In genomic region chr17:75927286-75927922, GRCh38 we compare ENCODE assay signal across 8 cellular contexts. TPM values are rescaled to one million over a fixed set of nuclear protein-coding genes. Genes with fewer than 3 reads are reported as not detected.
A peak's percentile ranks its signal among the peaks of the same experiment; 100 is the strongest.
DNase-seq lines count a peak whose midpoint lies in the region; ATAC-seq, FAIRE-seq and TF ChIP-seq lines count a peak whose summit lies in the region.

No MANE protein-coding gene starts in this region.

- intact Hi-C loops in kidney (cut with DNase I), result no loop called here

- ATAC-seq in HG02571 (IDR thresholded peaks at IDR 0.05; ENCODE audit: unreplicated experiment), result no peak

- peaks cover 3 to 5% of the 10 kb centered on the region in 2 donors for H3K36me3 ChIP-seq in kidney (ENCODE audit: control insufficient read depth in 1 of 2, insufficient read depth in 2 of 2, low read length in 2 of 2)

- no peak overlapping the region for H3K27ac ChIP-seq in kidney (ENCODE audit: low read depth in 2 of 2, low read length in 2 of 2)

- H3K9me3 ChIP-seq in kidney (ENCODE audit: control insufficient read depth in 1 of 2, low read length in 2 of 2), result no peaks in the 10 kb centered on the region

- DNase-seq in EH (ENCODE audit: low read depth), result peak; percentile 25
- peak; percentile 88 for DNase-seq in HuH-7 (ENCODE audit: low spot score)
- DNase-seq in cerebellar cortex (ENCODE audit: low spot score), result peak; percentile 26
- peak; percentile 15 for DNase-seq in myocyte (ENCODE audit: low read depth)
- DNase-seq in amygdala (lab: John Stamatoyannopoulos, UW), result no peak
- DNase-seq in anterior cingulate cortex (lab: John Stamatoyannopoulos, UW), result no peak
- DNase-seq in kidney, result no peak

- H3K9ac ChIP-seq in kidney (ENCODE audit: low read length in 2 of 2), result no peak overlapping the region

- no peak overlapping the region for H3K4me3 ChIP-seq in kidney (ENCODE audit: low read length in 2 of 2)

- no peak for TF ChIP-seq CTCF in kidney (IDR thresholded peaks at IDR 0.05; ENCODE audit: borderline replicate concordance, extremely low read depth, insufficient read depth)

- FAIRE-seq in kidney (lab: Jason Lieb, UNC), result no peak

- H3K4me1 ChIP-seq in kidney (ENCODE audit: control insufficient read depth in 1 of 2, insufficient read depth in 1 of 2, low read depth in 1 of 2, low read length in 2 of 2), result peaks cover 0 to 7% of the 10 kb centered on the region in 2 donors

RNA-seq across cellular contexts. Expression of gene FBF1, which starts 13.4 kb away (rescaled TPM):
- 7.8 and 10.4 TPM in 2 replicates for total RNA-seq in myocyte
- polyA plus RNA-seq in myocyte (2012), result 11.9 TPM
- 11.5 TPM for total RNA-seq in kidney
- polyA plus RNA-seq in kidney (ENCODE audit: insufficient read depth, low read depth, low replicate concordance), result 5.7 TPM

RNA-seq across cellular contexts. Expression of gene MRPL38, which starts 22.7 kb away (rescaled TPM):
- 38.2 and 43.4 TPM in 2 replicates for total RNA-seq in myocyte
- 46.4 TPM for polyA plus RNA-seq in myocyte (2012)
- total RNA-seq in kidney, result 89.8 TPM
- polyA plus RNA-seq in kidney (ENCODE audit: insufficient read depth, low read depth, low replicate concordance), result 114 TPM

RNA-seq across cellular contexts. Expression of gene TRIM65, which starts 30.7 kb away (rescaled TPM):
- 22.8 and 25.3 TPM in 2 replicates for total RNA-seq in myocyte
- 15.6 TPM for polyA plus RNA-seq in myocyte (2012)
- total RNA-seq in kidney, result 23.6 TPM
- 11.5 TPM for polyA plus RNA-seq in kidney (ENCODE audit: insufficient read depth, low read depth, low replicate concordance)

RNA-seq across cellular contexts. Expression of gene TRIM47, which starts 49.0 kb away (rescaled TPM):
- 7.2 and 8.8 TPM in 2 replicates for total RNA-seq in myocyte
- 2.7 TPM for polyA plus RNA-seq in myocyte (2012)
- total RNA-seq in kidney, result 118 TPM
- polyA plus RNA-seq in kidney (ENCODE audit: insufficient read depth, low read depth, low replicate concordance), result 95.0 TPM

RNA-seq across cellular contexts. Expression of gene ACOX1, which starts 51.6 kb away (rescaled TPM):
- total RNA-seq in myocyte (41.5 and 42.3 TPM in 2 replicates), kidney (60.6 TPM)
- polyA plus RNA-seq in myocyte (2012), result 27.4 TPM
- 24.7 TPM for polyA plus RNA-seq in kidney (ENCODE audit: insufficient read depth, low read depth, low replicate concordance)

Comparison
In these comparisons a context has a peak if more than half of its experiments do, and no peak if none do; other contexts are left out.
1. DNase-seq: peak in EH (single experiment), HuH-7 (single experiment), cerebellar cortex (single experiment) and myocyte (single experiment); none in amygdala (0 of 56), anterior cingulate cortex (0 of 58) and kidney (single experiment).